24 cellular contexts compared by ENCODE assay signal in genomic region chr4:11138964-11139363, GRCh38.
DNase-seq lines count a peak whose midpoint lies in the region; ATAC-seq, FAIRE-seq and TF ChIP-seq lines count a peak whose summit lies in the region.
"Had no signal": no experiment of that assay in that cellular context is flagged by ENCODE, and none has a peak within 500 bp of the region (broad histone marks: within the 10 kb centered on the region; RNA-seq: fewer than 3 reads in every experiment).

No MANE protein-coding gene starts in this region.

- H4K91ac ChIP-seq in neuronal stem cell (ENCODE audit: low read depth, low read length, poor library complexity) = no peak overlapping the region

- H3K27ac Mint-ChIP-seq in naive B cell = peak overlapping the region; percentile 21 to 97 (median 93)
- H3K27ac Mint-ChIP-seq: CD4-positive, CD25-positive, alpha-beta regulatory T cell; GM23338; T-cell had no signal

- no peak for DNase-seq in GM12892 (ENCODE audit: insufficient read length)
- DNase-seq in NAMALWA (ENCODE audit: low spot score) = peak; percentile 19
- peak; percentile 47 for DNase-seq in naive B cell
- DNase-seq in neuronal stem cell (ENCODE audit: low spot score) = no peak
- no peak for DNase-seq in NCI-H510A (lab: John Stamatoyannopoulos, UW)
- DNase-seq: CD4-positive, CD25-positive, alpha-beta regulatory T cell; DND-41; KBM-7; MM.1S; NCI-H1092; NCI-H1436; NCI-H2029; NCI-H226; NCI-H524; NCI-H82; Peyer's patch; T-cell had no signal

- no peak overlapping the region for H4K8ac ChIP-seq in neuronal stem cell (ENCODE audit: low read depth, low read length)

- ATAC-seq in HG02610 (IDR thresholded peaks at IDR 0.05; ENCODE audit: unreplicated experiment) (peak; percentile 83), naive B cell (ENCODE audit: low read depth in 2 of 2) (peak; percentile 98), GM19035 (IDR thresholded peaks at IDR 0.05; ENCODE audit: unreplicated experiment) (no peak), HG03135 (IDR thresholded peaks at IDR 0.05; ENCODE audit: unreplicated experiment) (no peak)
- ATAC-seq: A549, GM23338, HepG2, T-cell had no signal

- H2AFZ ChIP-seq in neuronal stem cell (ENCODE audit: low read length) = no peak overlapping the region
- H2AFZ ChIP-seq: GM23338 had no signal

- no peaks in the 10 kb centered on the region for H3K9me3 ChIP-seq in neuronal stem cell (replicated peaks in 1 of 2; ENCODE audit: control insufficient read depth in 2 of 2, insufficient read depth in 1 of 2, low read depth in 1 of 2, low read length in 2 of 2)
- H3K9me3 ChIP-seq: A549, HAP-1, Peyer's patch had no signal

- peaks cover 5 to 13% (median 8%) of the 10 kb centered on the region in 7 donors for H3K9me3 Mint-ChIP-seq in naive B cell
- H3K9me3 Mint-ChIP-seq: GM23338 had no signal

- no peak overlapping the region for H2BK15ac ChIP-seq in neuronal stem cell (ENCODE audit: low read length)

- H3K4me3 ChIP-seq in neuronal stem cell (ENCODE audit: low read length in 2 of 2) = no peak overlapping the region
- H3K4me3 ChIP-seq: A549, GM23338, HAP-1, Peyer's patch had no signal

- H2BK12ac ChIP-seq in neuronal stem cell (ENCODE audit: low read length) = no peak overlapping the region

- H3K4me2 ChIP-seq in neuronal stem cell (ENCODE audit: insufficient read depth, low read length, poor library complexity, severe bottlenecking) = no peak overlapping the region
- H3K4me2 ChIP-seq: A549, GM23338 had no signal

- peaks cover 0 to 1% of the 10 kb centered on the region in 2 donors for H3K4me1 ChIP-seq in neuronal stem cell (ENCODE audit: control insufficient read depth in 2 of 2, insufficient read depth in 1 of 2, low read depth in 1 of 2, low read length in 2 of 2)
- H3K4me1 ChIP-seq: A549, HAP-1, Peyer's patch had no signal

- H3K4me3 Mint-ChIP-seq in naive B cell = peak overlapping the region in 6 of 8 donors; percentile 15 to 88 (median 54)
- H3K4me3 Mint-ChIP-seq: CD4-positive, CD25-positive, alpha-beta regulatory T cell; GM23338; T-cell had no signal

- H3K23ac ChIP-seq in neuronal stem cell (ENCODE audit: low read depth, low read length, poor library complexity) = no peak overlapping the region

- no peak overlapping the region for H3K27ac ChIP-seq in neuronal stem cell (replicated peaks; ENCODE audit: low read length)
- H3K27ac ChIP-seq: A549, Peyer's patch had no signal

- no peak overlapping the region for H3K4ac ChIP-seq in neuronal stem cell (ENCODE audit: low read length)

- H3K4me1 Mint-ChIP-seq in naive B cell = peaks cover 52 to 77% (median 65%) of the 10 kb centered on the region in 3 donors
- H3K4me1 Mint-ChIP-seq: CD4-positive, CD25-positive, alpha-beta regulatory T cell; GM23338 had no signal

- H3K79me1 ChIP-seq in neuronal stem cell (ENCODE audit: low read depth, low read length) = no peaks in the 10 kb centered on the region

- WGBS in neuronal stem cell (ENCODE audit: extremely low coverage in 2 of 2, insufficient read length in 2 of 2, insufficient replicate concordance in 1 of 2), 2 donors = no CpG with 5 or more reads among the region's 1 CpG

- no peak overlapping the region for H3K9ac ChIP-seq in neuronal stem cell (ENCODE audit: low read depth, low read length, poor library complexity)

- TF ChIP-seq POLR2A in GM12892 (IDR thresholded peaks at IDR 0.05; ENCODE audit: low read depth, low read length) = no peak

- H3K18ac ChIP-seq in neuronal stem cell (ENCODE audit: low read length) = no peak overlapping the region

- no peak overlapping the region for H2BK5ac ChIP-seq in neuronal stem cell (ENCODE audit: low read length)

- no peak overlapping the region for H3K14ac ChIP-seq in neuronal stem cell (ENCODE audit: low read length)

- H3K27me3 ChIP-seq in neuronal stem cell (ENCODE audit: control insufficient read depth in 3 of 3, insufficient read depth in 3 of 3, low read depth in 1 of 3, low read length in 3 of 3) = no peaks in the 10 kb centered on the region
- H3K27me3 ChIP-seq: Peyer's patch had no signal

- H2BK120ac ChIP-seq in neuronal stem cell (ENCODE audit: low read depth, low read length) = no peak overlapping the region

- H3K36me3 Mint-ChIP-seq in naive B cell = peaks cover 0 to 4% of the 10 kb centered on the region in 2 donors
- H3K36me3 Mint-ChIP-seq: CD4-positive, CD25-positive, alpha-beta regulatory T cell; T-cell had no signal

- H3K36me3 ChIP-seq in neuronal stem cell (replicated peaks in 1 of 2; ENCODE audit: control insufficient read depth in 2 of 2, insufficient read depth in 2 of 2, low read length in 2 of 2) = no peaks in the 10 kb centered on the region
- H3K36me3 ChIP-seq: HAP-1, Peyer's patch had no signal

- peak; percentile 21 for FAIRE-seq in GM12892 (lab: Jason Lieb, UNC)
- FAIRE-seq: A549, HepG2 had no signal

- no peaks in the 10 kb centered on the region for H3K27me3 Mint-ChIP-seq in naive B cell
- H3K27me3 Mint-ChIP-seq: T-cell had no signal

- H2AK5ac ChIP-seq in neuronal stem cell (ENCODE audit: low read depth, low read length) = no peak overlapping the region

Comparison
In these comparisons a context has a peak if more than half of its experiments do, and no peak if none do; other contexts are left out.
1. DNase-seq: peak in NAMALWA (single experiment) and naive B cell (single experiment); none in GM12892 (single experiment), neuronal stem cell (single experiment) and NCI-H510A (single experiment).
2. ATAC-seq: peak in HG02610 (single experiment) and naive B cell (2 of 2); none in GM19035 (single experiment) and HG03135 (single experiment).